In genomic region chr10:119162693-119163092, GRCh38 we compare ENCODE assay signal across 13 cellular contexts.
"Had no signal": no experiment of that assay in that cellular context is flagged by ENCODE, and none has a peak within 500 bp of the region (broad histone marks: within the 10 kb centered on the region; RNA-seq: fewer than 3 reads in every experiment).

No MANE protein-coding gene starts in this region.

- H3K27ac Mint-ChIP-seq: natural killer cell; stimulated activated memory B cell treated with anti-CD40 and anti-IgM and Interleukin-4, amounts not matched to agents 10 μg/mL and 1 μg/mL and 100 μg/mL, for 72 hours had no signal

- H3K4me3 Mint-ChIP-seq: natural killer cell; stimulated activated memory B cell treated with anti-CD40 and anti-IgM and Interleukin-4, amounts not matched to agents 10 μg/mL and 1 μg/mL and 100 μg/mL, for 72 hours had no signal

- H3K9me3 ChIP-seq: esophagus squamous epithelium, mucosa of descending colon, prostate gland, right lobe of liver had no signal

- H3K27me3 ChIP-seq: dorsolateral prefrontal cortex, esophagus squamous epithelium, right lobe of liver had no signal

- H3K27me3 Mint-ChIP-seq: stimulated activated memory B cell treated with anti-CD40 and anti-IgM and Interleukin-4, amounts not matched to agents 10 μg/mL and 1 μg/mL and 100 μg/mL, for 72 hours had no signal

- H3K27ac ChIP-seq: esophagus squamous epithelium, prostate gland, right lobe of liver had no signal

- H3K36me3 Mint-ChIP-seq: natural killer cell had no signal

- H3K36me3 ChIP-seq: prostate gland had no signal

- H3K9me3 Mint-ChIP-seq: natural killer cell; stimulated activated memory B cell treated with anti-CD40 and anti-IgM and Interleukin-4, amounts not matched to agents 10 μg/mL and 1 μg/mL and 100 μg/mL, for 72 hours had no signal

- H3K4me3 ChIP-seq: esophagus squamous epithelium, mucosa of descending colon, prostate gland, right lobe of liver had no signal

- ATAC-seq: left colon; mucosa of descending colon; natural killer cell; right lobe of liver; stimulated activated memory B cell treated with anti-CD40 and anti-IgM and Interleukin-4, amounts not matched to agents 10 μg/mL and 1 μg/mL and 100 μg/mL, for 72 hours had no signal

- H3K4me1 ChIP-seq: prostate gland had no signal

- DNase-seq: activated CD4-positive, CD25-positive, alpha-beta regulatory T cell; activated naive CD4-positive, alpha-beta T cell treated with anti-CD3 and anti-CD28 coated beads, Interleukin-2, amount 50 U/mL, for 16 hours; esophagus squamous epithelium; foreskin fibroblast; left colon; mammary epithelial cell; mucosa of descending colon; natural killer cell; occipital lobe; right lobe of liver had no signal
